Comparison of ENCODE assay signal across 1 cellular context in the genomic region with DNA sequence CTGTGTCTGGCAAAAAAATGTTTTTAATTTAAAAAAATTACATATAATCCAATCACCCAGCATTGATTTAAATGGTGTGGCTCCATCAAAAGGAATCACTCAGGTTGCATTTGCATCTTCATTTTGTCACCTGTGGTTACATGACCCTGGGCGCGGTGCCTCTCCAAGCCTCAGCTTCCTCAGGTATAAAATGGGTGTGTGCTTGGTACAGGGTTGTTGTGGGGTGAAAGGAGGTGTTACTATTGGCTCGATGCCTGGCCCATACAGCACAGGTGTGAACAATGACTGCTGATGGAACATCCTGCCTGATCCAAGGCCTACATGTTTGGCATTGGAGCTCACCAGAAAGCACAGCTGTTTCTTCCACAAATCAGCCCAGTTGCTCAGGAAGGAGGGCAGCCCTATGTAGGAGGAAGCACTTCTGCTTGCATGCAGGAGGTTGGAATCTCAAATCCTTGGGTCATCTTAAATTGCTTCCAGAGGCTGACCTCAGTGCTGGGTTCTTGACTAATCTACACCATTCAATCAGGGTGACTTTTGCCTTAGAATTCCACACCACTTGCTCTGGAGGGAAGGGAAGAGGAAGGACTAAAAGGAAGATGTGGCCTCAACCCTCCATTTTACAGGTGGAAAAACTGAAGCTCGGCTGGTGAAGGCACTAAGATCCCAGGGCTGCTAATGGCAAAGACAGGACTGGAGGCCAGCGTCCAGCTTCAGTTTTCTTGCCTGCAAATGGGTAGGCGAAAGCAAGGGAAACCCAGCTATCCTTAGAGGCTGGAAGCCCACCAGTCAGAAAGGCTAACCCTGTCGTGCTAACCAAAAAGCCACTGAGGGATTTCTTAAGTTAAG.
TF ChIP-seq lines count a peak whose summit lies in the region.

No MANE protein-coding gene starts in this region.

TF ChIP-seq in GM23338, 12 proteins besides CTCF, POLR2A, EP300 and RAD21:
- TF ChIP-seq, protein P1, sequence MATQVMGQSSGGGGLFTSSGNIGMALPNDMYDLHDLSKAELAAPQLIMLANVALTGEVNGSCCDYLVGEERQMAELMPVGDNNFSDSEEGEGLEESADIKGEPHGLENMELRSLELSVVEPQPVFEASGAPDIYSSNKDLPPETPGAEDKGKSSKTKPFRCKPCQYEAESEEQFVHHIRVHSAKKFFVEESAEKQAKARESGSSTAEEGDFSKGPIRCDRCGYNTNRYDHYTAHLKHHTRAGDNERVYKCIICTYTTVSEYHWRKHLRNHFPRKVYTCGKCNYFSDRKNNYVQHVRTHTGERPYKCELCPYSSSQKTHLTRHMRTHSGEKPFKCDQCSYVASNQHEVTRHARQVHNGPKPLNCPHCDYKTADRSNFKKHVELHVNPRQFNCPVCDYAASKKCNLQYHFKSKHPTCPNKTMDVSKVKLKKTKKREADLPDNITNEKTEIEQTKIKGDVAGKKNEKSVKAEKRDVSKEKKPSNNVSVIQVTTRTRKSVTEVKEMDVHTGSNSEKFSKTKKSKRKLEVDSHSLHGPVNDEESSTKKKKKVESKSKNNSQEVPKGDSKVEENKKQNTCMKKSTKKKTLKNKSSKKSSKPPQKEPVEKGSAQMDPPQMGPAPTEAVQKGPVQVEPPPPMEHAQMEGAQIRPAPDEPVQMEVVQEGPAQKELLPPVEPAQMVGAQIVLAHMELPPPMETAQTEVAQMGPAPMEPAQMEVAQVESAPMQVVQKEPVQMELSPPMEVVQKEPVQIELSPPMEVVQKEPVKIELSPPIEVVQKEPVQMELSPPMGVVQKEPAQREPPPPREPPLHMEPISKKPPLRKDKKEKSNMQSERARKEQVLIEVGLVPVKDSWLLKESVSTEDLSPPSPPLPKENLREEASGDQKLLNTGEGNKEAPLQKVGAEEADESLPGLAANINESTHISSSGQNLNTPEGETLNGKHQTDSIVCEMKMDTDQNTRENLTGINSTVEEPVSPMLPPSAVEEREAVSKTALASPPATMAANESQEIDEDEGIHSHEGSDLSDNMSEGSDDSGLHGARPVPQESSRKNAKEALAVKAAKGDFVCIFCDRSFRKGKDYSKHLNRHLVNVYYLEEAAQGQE (IDR thresholded peaks at IDR 0.05; ENCODE audit: unreplicated experiment) = no peak
- TF ChIP-seq POLR2AphosphoS5 (IDR thresholded peaks at IDR 0.05; ENCODE audit: low read depth) (no peak), ZNF331 (CRISPR knock-in tag; IDR thresholded peaks at IDR 0.05; ENCODE audit: low read depth) (no peak), EZH2phosphoT487 (IDR thresholded peaks at IDR 0.05; ENCODE audit: unreplicated experiment) (no peak), NANOG (IDR thresholded peaks at IDR 0.05; ENCODE audit: borderline replicate concordance) (no peak)
